In genomic region chr7:68724965-68725364, GRCh38 we compare ENCODE assay signal across 2 cellular contexts.
TF ChIP-seq lines count a peak whose summit lies in the region.

No MANE protein-coding gene starts in this region.

TF ChIP-seq in HepG2, 621 proteins besides CTCF, POLR2A, EP300 and RAD21 (continued from another document):
- no peak for TF ChIP-seq PBX3 (CRISPR knock-in tag; IDR thresholded peaks at IDR 0.05; ENCODE audit: borderline replicate concordance)
- no peak for TF ChIP-seq HNF4G (IDR thresholded peaks at IDR 0.05; ENCODE audit: borderline replicate concordance, low read depth, low read length)
- no peak for TF ChIP-seq HNF4G (CRISPR knock-in tag; IDR thresholded peaks at IDR 0.05; ENCODE audit: borderline replicate concordance, low read depth)
- TF ChIP-seq ZBTB38 (CRISPR knock-in tag; IDR thresholded peaks at IDR 0.05), result no peak
- TF ChIP-seq NFE2L1 (CRISPR knock-in tag; IDR thresholded peaks at IDR 0.05; ENCODE audit: borderline replicate concordance), result no peak
- TF ChIP-seq SYNCRIP (IDR thresholded peaks at IDR 0.05; ENCODE audit: insufficient read depth, low read depth, low read length), result no peak
- peak; percentile 91 for TF ChIP-seq MAFF (IDR thresholded peaks at IDR 0.05; ENCODE audit: low read depth, low read length)
- TF ChIP-seq ARID5B (CRISPR knock-in tag; IDR thresholded peaks at IDR 0.05), result no peak
- TF ChIP-seq CBFB (CRISPR knock-in tag; IDR thresholded peaks at IDR 0.05), result no peak
TF ChIP-seq in HepG2: peak in this region for 3.

TF ChIP-seq in K562, 482 proteins besides CTCF, POLR2A, EP300 and RAD21 (continued from another document):
- TF ChIP-seq ZFP91 (CRISPR knock-in tag; IDR thresholded peaks at IDR 0.05) (no peak), ZNF76 (CRISPR knock-in tag; IDR thresholded peaks at IDR 0.05; ENCODE audit: borderline replicate concordance) (no peak), BHLHE40 (IDR thresholded peaks at IDR 0.05; ENCODE audit: low read length) (no peak), PTRF (tag; IDR thresholded peaks at IDR 0.05) (no peak), ILF3 (IDR thresholded peaks at IDR 0.05; ENCODE audit: borderline replicate concordance) (no peak), NFE2 (IDR thresholded peaks at IDR 0.05; ENCODE audit: low read depth) (peak; percentile 93), FOXJ3 (CRISPR knock-in tag; IDR thresholded peaks at IDR 0.05) (no peak), ZNF318 (IDR thresholded peaks at IDR 0.05; ENCODE audit: borderline replicate concordance in 1 of 2, low read depth in 1 of 2) (no peak), ZNF316 (IDR thresholded peaks at IDR 0.05) (peak; percentile 97), EP400 (IDR thresholded peaks at IDR 0.05) (no peak), MAFF (IDR thresholded peaks at IDR 0.05; ENCODE audit: low read length) (peak; percentile 96), ZC3H4 (CRISPR knock-in tag; IDR thresholded peaks at IDR 0.05; ENCODE audit: borderline replicate concordance) (no peak), CCAR2 (IDR thresholded peaks at IDR 0.05; ENCODE audit: low read depth, low read length) (no peak), COPS2 (conservative IDR thresholded peaks at IDR 0.05) (no peak), ZKSCAN1 (IDR thresholded peaks at IDR 0.05; ENCODE audit: low read depth, low read length) (no peak), TSHZ1 (CRISPR knock-in tag; IDR thresholded peaks at IDR 0.05) (no peak), SNRNP70 (optimal IDR thresholded peaks at IDR 0.05; ENCODE audit: low read depth, low read length) (no peak), NR0B1 (IDR thresholded peaks at IDR 0.05; ENCODE audit: partially characterized antibody) (no peak), ZBTB43 (CRISPR knock-in tag; IDR thresholded peaks at IDR 0.05) (no peak), ZKSCAN3 (CRISPR knock-in tag; IDR thresholded peaks at IDR 0.05) (no peak), C11orf30 (IDR thresholded peaks at IDR 0.05; ENCODE audit: low read depth) (peak; percentile 93), BACH1 (tag; IDR thresholded peaks at IDR 0.05) (peak; percentile 73), NFE2L1 (tag; IDR thresholded peaks at IDR 0.05; ENCODE audit: borderline replicate concordance, low read depth) (peak; percentile 82), NCOA2 (IDR thresholded peaks at IDR 0.05; ENCODE audit: partially characterized antibody in 2 of 2) (no peak), KDM1A (IDR thresholded peaks at IDR 0.05) (no peak), NBN (IDR thresholded peaks at IDR 0.05; ENCODE audit: low read depth) (no peak), GTF2E2 (tag; IDR thresholded peaks at IDR 0.05) (no peak), ZNF699 (CRISPR knock-in tag; IDR thresholded peaks at IDR 0.05; ENCODE audit: insufficient replicate concordance) (no peak)
